ENCODE assay signal across 17 cellular contexts in the genomic region with DNA sequence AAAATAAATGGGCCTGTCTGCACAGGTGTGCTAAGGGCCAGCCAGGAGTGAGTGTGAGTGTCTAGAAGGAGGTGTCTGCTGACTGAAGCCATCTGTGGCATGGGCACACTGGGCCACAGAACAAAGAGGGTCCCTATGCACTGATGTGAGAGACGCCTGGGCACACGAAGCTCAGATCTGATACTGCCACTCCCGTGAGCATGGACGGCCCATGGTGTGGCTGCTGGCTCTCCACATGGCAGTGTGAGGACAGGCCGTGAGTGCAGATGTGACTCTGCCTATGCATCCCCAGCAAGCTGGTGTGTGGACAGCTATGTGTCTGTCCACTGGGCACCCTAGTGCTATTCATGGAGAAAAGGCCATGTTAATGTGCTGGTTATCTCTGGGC. TPM values are rescaled to one million over a fixed set of nuclear protein-coding genes. Genes with fewer than 3 reads are reported as not detected.
DNase-seq lines count a peak whose midpoint lies in the region; ATAC-seq and TF ChIP-seq lines count a peak whose summit lies in the region.
"Had no signal": no experiment of that assay in that cellular context is flagged by ENCODE, and none has a peak within 500 bp of the region (broad histone marks: within the 10 kb centered on the region; RNA-seq: fewer than 3 reads in every experiment).

No MANE protein-coding gene starts in this region.

- H3K4me1 Mint-ChIP-seq in activated CD8-positive, alpha-beta memory T cell treated with anti-CD3 and anti-CD28 coated beads, Interleukin-2, amount 10 ng/mL, durations not matched to agents 7 days and 5 days: no peaks in the 10 kb centered on the region
- H3K4me1 Mint-ChIP-seq in WTC11: no peaks in the 10 kb centered on the region
- H3K4me1 Mint-ChIP-seq: CD8-positive, alpha-beta memory T cell had no signal

- H3K27ac ChIP-seq in neuronal stem cell (replicated peaks; ENCODE audit: low read length): no peak overlapping the region
- H3K27ac ChIP-seq: 22Rv1, BLaER1 had no signal

- no peak overlapping the region for H2BK12ac ChIP-seq in neuronal stem cell (ENCODE audit: low read length)

- H3K9me3 ChIP-seq in neuronal stem cell (replicated peaks in 1 of 2; ENCODE audit: control insufficient read depth in 2 of 2, insufficient read depth in 1 of 2, low read depth in 1 of 2, low read length in 2 of 2): no peaks in the 10 kb centered on the region
- H3K9me3 ChIP-seq: BLaER1, Caco-2 had no signal

- no peak overlapping the region for H2AFZ ChIP-seq in neuronal stem cell (ENCODE audit: low read length)
- H2AFZ ChIP-seq: GM23338 had no signal

- no peaks in the 10 kb centered on the region for H3K36me3 ChIP-seq in neuronal stem cell (replicated peaks in 1 of 2; ENCODE audit: control insufficient read depth in 2 of 2, insufficient read depth in 2 of 2, low read length in 2 of 2)
- H3K36me3 ChIP-seq: BLaER1 had no signal

- H4K8ac ChIP-seq in neuronal stem cell (ENCODE audit: low read depth, low read length): peak overlapping the region; percentile 44

- intact Hi-C loops in sciatic nerve (cut with DNase I): no loop called here

- TF ChIP-seq CTCF in WTC11 (IDR thresholded peaks at IDR 0.05) (no peak), GM13977 (IDR thresholded peaks at IDR 0.05; ENCODE audit: extremely low read depth, insufficient read depth, missing control alignments) (no peak)

- no peak overlapping the region for H3K14ac ChIP-seq in neuronal stem cell (ENCODE audit: low read length)

- no CpG with 5 or more reads among the region's 5 CpGs for WGBS in neuronal stem cell (ENCODE audit: extremely low coverage in 2 of 2, insufficient read length in 2 of 2, insufficient replicate concordance in 1 of 2), 2 donors

- H3K79me1 ChIP-seq in neuronal stem cell (ENCODE audit: low read depth, low read length): no peaks in the 10 kb centered on the region

- H3K27me3 ChIP-seq in neuronal stem cell (ENCODE audit: control insufficient read depth in 3 of 3, insufficient read depth in 3 of 3, low read depth in 1 of 3, low read length in 3 of 3): peaks cover 0 to 82% (median 0%) of the 10 kb centered on the region in 3 experiments
- H3K27me3 ChIP-seq: BLaER1 had no signal

- no peak overlapping the region for H3K4ac ChIP-seq in neuronal stem cell (ENCODE audit: low read length)

- H3K36me3 Mint-ChIP-seq in activated CD8-positive, alpha-beta memory T cell treated with anti-CD3 and anti-CD28 coated beads, Interleukin-2, amount 10 ng/mL, durations not matched to agents 7 days and 5 days: no peaks in the 10 kb centered on the region
- no peaks in the 10 kb centered on the region for H3K36me3 Mint-ChIP-seq in WTC11

- no peak overlapping the region for H3K4me2 ChIP-seq in neuronal stem cell (ENCODE audit: insufficient read depth, low read length, poor library complexity, severe bottlenecking)
- H3K4me2 ChIP-seq: BLaER1, GM23338 had no signal

- no peak overlapping the region for H2AK5ac ChIP-seq in neuronal stem cell (ENCODE audit: low read depth, low read length)

- H3K27me3 Mint-ChIP-seq in activated CD8-positive, alpha-beta memory T cell treated with anti-CD3 and anti-CD28 coated beads, Interleukin-2, amount 10 ng/mL, durations not matched to agents 7 days and 5 days: no peaks in the 10 kb centered on the region
- H3K27me3 Mint-ChIP-seq in WTC11 (ENCODE audit: low read depth): no peaks in the 10 kb centered on the region

- no peak overlapping the region for H2BK15ac ChIP-seq in neuronal stem cell (ENCODE audit: low read length)

- H3K4me3 Mint-ChIP-seq in activated CD8-positive, alpha-beta memory T cell treated with anti-CD3 and anti-CD28 coated beads, Interleukin-2, amount 10 ng/mL, durations not matched to agents 7 days and 5 days: no peak overlapping the region
- no peak overlapping the region for H3K4me3 Mint-ChIP-seq in WTC11
- H3K4me3 Mint-ChIP-seq: CD8-positive, alpha-beta memory T cell; GM23338; H9 had no signal

- H2BK5ac ChIP-seq in neuronal stem cell (ENCODE audit: low read length): no peak overlapping the region

- no peaks in the 10 kb centered on the region for H3K9me3 Mint-ChIP-seq in activated CD8-positive, alpha-beta memory T cell treated with anti-CD3 and anti-CD28 coated beads, Interleukin-2, amount 10 ng/mL, durations not matched to agents 7 days and 5 days (ENCODE audit: low read depth)
- no peaks in the 10 kb centered on the region for H3K9me3 Mint-ChIP-seq in WTC11
- H3K9me3 Mint-ChIP-seq: CD8-positive, alpha-beta memory T cell; GM23338; H9 had no signal

- peak overlapping the region; percentile 30 for H3K9ac ChIP-seq in neuronal stem cell (ENCODE audit: low read depth, low read length, poor library complexity)
- H3K9ac ChIP-seq: BLaER1 had no signal

- peaks cover 0 to 6% of the 10 kb centered on the region in 2 donors for H3K4me1 ChIP-seq in neuronal stem cell (ENCODE audit: control insufficient read depth in 2 of 2, insufficient read depth in 1 of 2, low read depth in 1 of 2, low read length in 2 of 2)
- H3K4me1 ChIP-seq: BLaER1, Caco-2 had no signal

- peak; percentile 36 for DNase-seq in activated CD8-positive, alpha-beta memory T cell treated with anti-CD3 and anti-CD28 coated beads, Interleukin-2, amount 50 U/mL, for 48 hours
- DNase-seq in activated CD8-positive, alpha-beta memory T cell treated with anti-CD3 and anti-CD28 coated beads, Interleukin-2, amount 10 ng/mL, durations not matched to agents 7 days and 5 days: no peak
- DNase-seq in WTC11 (ENCODE audit: low spot score) (peak; percentile 5), neuronal stem cell (ENCODE audit: low spot score) (no peak), sciatic nerve (ENCODE audit: low spot score) (peak; percentile 31), NCI-H345 (lab: John Stamatoyannopoulos, UW) (no peak), GM13977 (ENCODE audit: low spot score) (no peak), SW 1271 (lab: John Stamatoyannopoulos, UW) (no peak)
- DNase-seq: AML-193; CD8-positive, alpha-beta memory T cell; GF-D8; H9 had no signal

- no peak overlapping the region for H3K4me3 ChIP-seq in neuronal stem cell (ENCODE audit: low read length in 2 of 2)
- H3K4me3 ChIP-seq: BLaER1, GM23338 had no signal

- H2BK120ac ChIP-seq in neuronal stem cell (ENCODE audit: low read depth, low read length): no peak overlapping the region

- POLR2A ChIA-PET in WTC11 (lab: Charles Lee): no interaction called here

- in situ Hi-C loops in GM13977 (cut with MboI; ENCODE audit: low pct_unique_long_range_greater_than_20kb, low sequenced_read_pairs, unreplicated experiment): no loop called here

- CTCF ChIA-PET in activated CD8-positive, alpha-beta memory T cell treated with anti-CD3 and anti-CD28 coated beads, Interleukin-2, amount 10 ng/mL, durations not matched to agents 7 days and 5 days (lab: Charles Lee): no interaction called here
- CTCF ChIA-PET in WTC11 (lab: Charles Lee): interaction anchor here (0.9 to 1.5 kb wide), 5 partner anchors 9 to 87 kb away, joined by 3 to 7 read pairs (median 3); partner anchors contain the start of gene GCK

- H3K23ac ChIP-seq in neuronal stem cell (ENCODE audit: low read depth, low read length, poor library complexity): peak overlapping the region; percentile 60

- H3K27ac Mint-ChIP-seq in activated CD8-positive, alpha-beta memory T cell treated with anti-CD3 and anti-CD28 coated beads, Interleukin-2, amount 10 ng/mL, durations not matched to agents 7 days and 5 days: no peak overlapping the region
- no peak overlapping the region for H3K27ac Mint-ChIP-seq in WTC11
- H3K27ac Mint-ChIP-seq: CD8-positive, alpha-beta memory T cell; GM23338; H9 had no signal

- peak overlapping the region; percentile 11 for H3K18ac ChIP-seq in neuronal stem cell (ENCODE audit: low read length)

- no peak overlapping the region for H4K91ac ChIP-seq in neuronal stem cell (ENCODE audit: low read depth, low read length, poor library complexity)

- ATAC-seq in activated CD8-positive, alpha-beta memory T cell treated with anti-CD3 and anti-CD28 coated beads, Interleukin-2, amount 10 ng/mL, durations not matched to agents 7 days and 5 days: no peak
- no peak for ATAC-seq in WTC11
- no peak for ATAC-seq in sciatic nerve

RNA-seq across cellular contexts. Expression of gene MYL7, which starts 12.8 kb away (rescaled TPM):
- total RNA-seq in activated CD8-positive, alpha-beta memory T cell treated with anti-CD3 and anti-CD28 coated beads, Interleukin-2, amount 10 ng/mL, durations not matched to agents 7 days and 5 days: not detected
- total RNA-seq in WTC11 (2021) (0.39 to 1.6 TPM (median 0.90 TPM) in 3 replicates), sciatic nerve (not detected)
- 0.07 TPM for polyA plus RNA-seq in neuronal stem cell (2013, experiment 1 of 2)
- not detected for polyA plus RNA-seq in neuronal stem cell (2013, experiment 2 of 2)
- total RNA-seq: A673; CD8-positive, alpha-beta memory T cell; GM23338 had no signal
- polyA plus RNA-seq: CD8-positive, alpha-beta memory T cell had no signal

RNA-seq across cellular contexts. Expression of gene POLD2, which starts 30.6 kb away (rescaled TPM):
- total RNA-seq in activated CD8-positive, alpha-beta memory T cell treated with anti-CD3 and anti-CD28 coated beads, Interleukin-2, amount 10 ng/mL, durations not matched to agents 7 days and 5 days: 100 to 1,000 TPM; 130 to 158 TPM
- total RNA-seq in WTC11 (2021) (140 to 154 TPM (median 146 TPM) in 3 replicates), sciatic nerve (67.0 TPM)
- polyA plus RNA-seq in neuronal stem cell (2013, experiment 1 of 2): 157 TPM
- polyA plus RNA-seq in neuronal stem cell (2013, experiment 2 of 2): 156 TPM

RNA-seq across cellular contexts. Expression of gene GCK, which starts 35.3 kb away (rescaled TPM):
- under 1 TPM in 1 of 2 experiments, not detected in 1; 0.23 TPM for total RNA-seq in activated CD8-positive, alpha-beta memory T cell treated with anti-CD3 and anti-CD28 coated beads, Interleukin-2, amount 10 ng/mL, durations not matched to agents 7 days and 5 days
- total RNA-seq in WTC11 (2021): 3.3 to 5.1 TPM (median 4.5 TPM) in 3 replicates
- 0.60 TPM for polyA plus RNA-seq in neuronal stem cell (2013, experiment 1 of 2)
- polyA plus RNA-seq in neuronal stem cell (2013, experiment 2 of 2): 0.46 TPM
- total RNA-seq in sciatic nerve: 1.9 TPM
- total RNA-seq: A673, Caco-2 had no signal

RNA-seq across cellular contexts. Expression of gene YKT6, which starts 46.8 kb away (rescaled TPM):
- 10 to 100 TPM; 57.9 to 68.3 TPM for total RNA-seq in activated CD8-positive, alpha-beta memory T cell treated with anti-CD3 and anti-CD28 coated beads, Interleukin-2, amount 10 ng/mL, durations not matched to agents 7 days and 5 days
- 82.2 to 102 TPM (median 83.7 TPM) in 3 replicates for total RNA-seq in WTC11 (2021)
- 71.1 TPM for polyA plus RNA-seq in neuronal stem cell (2013, experiment 1 of 2)
- polyA plus RNA-seq in neuronal stem cell (2013, experiment 2 of 2): 69.2 TPM
- 51.2 TPM for total RNA-seq in sciatic nerve

RNA-seq across cellular contexts. Expression of gene AEBP1, which starts 49.8 kb away (rescaled TPM):
- total RNA-seq in activated CD8-positive, alpha-beta memory T cell treated with anti-CD3 and anti-CD28 coated beads, Interleukin-2, amount 10 ng/mL, durations not matched to agents 7 days and 5 days: 1 to 10 TPM; 4.0 to 6.6 TPM
- total RNA-seq in WTC11 (2021) (50.8 to 55.5 TPM (median 52.4 TPM) in 3 replicates), sciatic nerve (236 TPM)
- polyA plus RNA-seq in neuronal stem cell (2013, experiment 1 of 2): 24.7 TPM
- 25.4 TPM for polyA plus RNA-seq in neuronal stem cell (2013, experiment 2 of 2)

Comparison
In these comparisons a context has a peak if more than half of its experiments do, and no peak if none do; other contexts are left out.
1. DNase-seq: peak in activated CD8-positive, alpha-beta memory T cell treated with anti-CD3 and anti-CD28 coated beads, Interleukin-2, amount 50 U/mL, for 48 hours (single experiment), WTC11 (single experiment) and sciatic nerve (single experiment); none in activated CD8-positive, alpha-beta memory T cell treated with anti-CD3 and anti-CD28 coated beads, Interleukin-2, amount 10 ng/mL, durations not matched to agents 7 days and 5 days (single experiment), neuronal stem cell (single experiment), NCI-H345 (single experiment), GM13977 (single experiment) and SW 1271 (0 of 2).